Comparison of ENCODE assay signal across 26 cellular contexts in genomic region chr10:100427374-100427773, GRCh38. TPM values are rescaled to one million over a fixed set of nuclear protein-coding genes. Genes with fewer than 3 reads are reported as not detected.
"Had no signal": no experiment of that assay in that cellular context is flagged by ENCODE, and none has a peak within 500 bp of the region (broad histone marks: within the 10 kb centered on the region; RNA-seq: fewer than 3 reads in every experiment).

No MANE protein-coding gene starts in this region.

- H3K4me3 ChIP-seq: stomach, suprapubic skin, testis, thoracic aorta, thyroid gland, tibial artery, tibial nerve, transverse colon, upper lobe of left lung, upper lobe of right lung, uterus, vagina had no signal

- H3K9me3 ChIP-seq: stomach, suprapubic skin, testis, thoracic aorta, thyroid gland, tibial artery, tibial nerve, transverse colon, upper lobe of left lung, upper lobe of right lung, uterus, vagina had no signal

- H3K27ac ChIP-seq: stomach, suprapubic skin, testis, thoracic aorta, thyroid gland, tibial artery, tibial nerve, transverse colon, upper lobe of left lung, upper lobe of right lung, uterus, vagina had no signal

- ATAC-seq: stimulated activated effector memory CD8-positive, alpha-beta T cell treated with anti-CD3 and anti-CD28 coated beads, Interleukin-12 subunit alpha, Interleukin-12 subunit beta, amount 100 ng/mL, for 72 hours; stimulated activated memory B cell treated with anti-CD40 and anti-IgM and Interleukin-4, amounts not matched to agents 10 μg/mL and 1 μg/mL and 100 μg/mL, for 72 hours; stimulated activated naive B cell treated with anti-CD40 and anti-IgM and Interleukin-4, amounts not matched to agents 10 μg/mL and 1 μg/mL and 100 μg/mL, for 72 hours; stimulated activated naive CD8-positive, alpha-beta T cell treated with anti-CD3 and anti-CD28 coated beads, Interleukin-15, amount 100 ng/mL, for 72 hours; stimulated activated naive CD8-positive, alpha-beta T cell treated with anti-CD3 and anti-CD28 coated beads, Interleukin-15, Interleukin-2, amounts not matched to agents 100 U/mL and 50 U/mL, for 24 hours; upper lobe of right lung had no signal

- H3K4me1 ChIP-seq: stomach, suprapubic skin, testis, thyroid gland, tibial artery, tibial nerve, upper lobe of left lung, upper lobe of right lung, uterus, vagina had no signal

- H3K27me3 ChIP-seq: stomach, suprapubic skin, testis, thyroid gland, tibial artery, tibial nerve, transverse colon, upper lobe of left lung, upper lobe of right lung, uterus, vagina had no signal

- DNase-seq: stimulated activated CD4-positive, alpha-beta T cell treated with anti-CD3 and anti-CD28 coated beads, Interleukin-2, amount 100 ng/mL, for 48 hours; stimulated activated CD4-positive, alpha-beta T cell treated with anti-CD3 and anti-CD28 coated beads, Interleukin-4, amount 100 ng/mL, for 1 hour; stimulated activated CD4-positive, alpha-beta T cell treated with anti-CD3 and anti-CD28 coated beads, Interleukin-4, amount 100 ng/mL, for 24 hours; stimulated activated CD4-positive, alpha-beta T cell treated with anti-CD3 and anti-CD28 coated beads, Interleukin-4, amount 100 ng/mL, for 4 hours; stimulated activated CD8-positive, alpha-beta memory T cell treated with anti-CD3 and anti-CD28 coated beads, Interleukin-4, amount 100 ng/mL, for 48 hours; stimulated activated naive B cell treated with anti-CD40 and anti-IgM and Interleukin-4, amounts not matched to agents 10 μg/mL and 1 μg/mL and 100 μg/mL, for 72 hours; stimulated activated naive CD4-positive, alpha-beta T cell; stimulated activated naive CD4-positive, alpha-beta T cell treated with Interleukin-2 at 50 U/mL for 16 hours; stimulated activated naive CD8-positive, alpha-beta T cell treated with anti-CD3 and anti-CD28 coated beads, Interleukin-15, amount 100 ng/mL, for 72 hours; stimulated activated naive CD8-positive, alpha-beta T cell treated with anti-CD3 and anti-CD28 coated beads, Interleukin-15, Interleukin-2, amounts not matched to agents 100 U/mL and 50 U/mL, for 24 hours; stomach; substantia nigra; testis; thyroid gland; tibial artery; transverse colon; trophoblast cell; upper lobe of left lung; upper lobe of right lung; uterus had no signal

- H3K36me3 ChIP-seq: stomach, suprapubic skin, thoracic aorta, thyroid gland, tibial artery, tibial nerve, transverse colon, upper lobe of left lung, upper lobe of right lung, uterus, vagina had no signal

RNA-seq across cellular contexts. Expression of gene WNT8B, which starts 35.4 kb away (rescaled TPM):
- polyA plus RNA-seq: stomach had no signal
